Comparison of ENCODE assay signal across 17 cellular contexts in genomic region chr3:169283902-169284451, GRCh38.
DNase-seq lines count a peak whose midpoint lies in the region; ATAC-seq and TF ChIP-seq lines count a peak whose summit lies in the region.
"Had no signal": no experiment of that assay in that cellular context is flagged by ENCODE, and none has a peak within 500 bp of the region (broad histone marks: within the 10 kb centered on the region; RNA-seq: fewer than 3 reads in every experiment).

No MANE protein-coding gene starts in this region.

- no peaks in the 10 kb centered on the region for H3K36me3 Mint-ChIP-seq in GM23338 (ENCODE audit: low read depth)
- H3K36me3 Mint-ChIP-seq in progenitor cell of endocrine pancreas (ENCODE audit: insufficient read depth), result peaks cover 7% of the 10 kb centered on the region
- H3K36me3 Mint-ChIP-seq in activated CD4-positive, alpha-beta memory T cell treated with anti-CD3 and anti-CD28 coated beads for 36 hours, result no peaks in the 10 kb centered on the region
- H3K36me3 Mint-ChIP-seq: CD14-positive monocyte had no signal

- CTCF ChIA-PET in activated CD4-positive, alpha-beta memory T cell treated with anti-CD3 and anti-CD28 coated beads for 36 hours (lab: Charles Lee), result no interaction called here

- WGBS in hepatocyte (ENCODE audit: low lambda C conversion rate, missing lambda C conversion rate), result 76% methylated on average over 9 of the region's 9 CpGs

- TF ChIP-seq CTCF in GM23338 (conservative IDR thresholded peaks at IDR 0.05; ENCODE audit: low read depth in 2 of 2) (no peak), hepatocyte (IDR thresholded peaks at IDR 0.05; ENCODE audit: poor library complexity) (no peak), progenitor cell of endocrine pancreas (IDR thresholded peaks at IDR 0.05; ENCODE audit: unreplicated experiment) (no peak)

- no peak overlapping the region for H3K27ac ChIP-seq in GM23338 (ENCODE audit: low read depth)
- H3K27ac ChIP-seq in hepatocyte, result peak overlapping the region; percentile 62
- H3K27ac ChIP-seq: A549, SK-N-MC had no signal

- no peaks in the 10 kb centered on the region; the same call in 2 of the 3 replicates for H3K9me3 Mint-ChIP-seq in GM23338
- no peaks in the 10 kb centered on the region for H3K9me3 Mint-ChIP-seq in progenitor cell of endocrine pancreas (ENCODE audit: low read depth)
- H3K9me3 Mint-ChIP-seq in activated CD4-positive, alpha-beta memory T cell treated with anti-CD3 and anti-CD28 coated beads for 36 hours, result no peaks in the 10 kb centered on the region
- H3K9me3 Mint-ChIP-seq: CD14-positive monocyte, HFFc6 had no signal

- intact Hi-C loops in activated CD4-positive, alpha-beta memory T cell treated with anti-CD3 and anti-CD28 coated beads for 36 hours (cut with micrococcal nuclease), result no loop called here

- H3K27me3 Mint-ChIP-seq in GM23338 (ENCODE audit: insufficient read depth, low read depth, poor library complexity) (peaks cover 6% of the 10 kb centered on the region), progenitor cell of endocrine pancreas (no peaks in the 10 kb centered on the region)
- no peaks in the 10 kb centered on the region for H3K27me3 Mint-ChIP-seq in activated CD4-positive, alpha-beta memory T cell treated with anti-CD3 and anti-CD28 coated beads for 36 hours

- H3K4me3 ChIP-seq in GM23338, result no peak overlapping the region
- H3K4me3 ChIP-seq in hepatocyte, result no peak overlapping the region
- H3K4me3 ChIP-seq: A549, SK-N-MC had no signal

- H3K4me3 Mint-ChIP-seq in GM23338 (no peak overlapping the region), progenitor cell of endocrine pancreas (ENCODE audit: low read depth) (peak overlapping the region; percentile 31)
- no peak overlapping the region for H3K4me3 Mint-ChIP-seq in activated CD4-positive, alpha-beta memory T cell treated with anti-CD3 and anti-CD28 coated beads for 36 hours
- H3K4me3 Mint-ChIP-seq: CD14-positive monocyte, HFFc6 had no signal

- no peaks in the 10 kb centered on the region for H3F3A ChIP-seq in GM23338 (replicated peaks; ENCODE audit: low read depth)

- H3K4me2 ChIP-seq in GM23338, result no peak overlapping the region
- H3K4me2 ChIP-seq in hepatocyte, result no peak overlapping the region
- H3K4me2 ChIP-seq: A549 had no signal

- H3K4me1 Mint-ChIP-seq in GM23338 (peaks cover 25% of the 10 kb centered on the region), progenitor cell of endocrine pancreas (ENCODE audit: low read depth) (peaks cover 66% of the 10 kb centered on the region)
- H3K4me1 Mint-ChIP-seq in activated CD4-positive, alpha-beta memory T cell treated with anti-CD3 and anti-CD28 coated beads for 36 hours (ENCODE audit: low read depth), result no peaks in the 10 kb centered on the region
- H3K4me1 Mint-ChIP-seq: CD14-positive monocyte had no signal

- H4K20me1 ChIP-seq in GM23338 (replicated peaks; ENCODE audit: insufficient read depth), result no peaks in the 10 kb centered on the region
- no peaks in the 10 kb centered on the region for H4K20me1 ChIP-seq in hepatocyte (ENCODE audit: insufficient read depth, poor library complexity, severe bottlenecking)

- H2AFZ ChIP-seq in GM23338 (0 out of 2 replicates have a peak overlapping the region, but pooled peaks have one; percentile 49), hepatocyte (no peak overlapping the region)

- H3K36me3 ChIP-seq in GM23338 (ENCODE audit: insufficient read depth) (no peaks in the 10 kb centered on the region), hepatocyte (replicated peaks; ENCODE audit: insufficient read depth, low read depth) (no peaks in the 10 kb centered on the region)

- H3K4me1 ChIP-seq in GM23338 (ENCODE audit: insufficient read depth) (peaks cover 17% of the 10 kb centered on the region), hepatocyte (ENCODE audit: insufficient read depth) (peaks cover 35% of the 10 kb centered on the region)
- H3K4me1 ChIP-seq: A549 had no signal

- H3K79me2 ChIP-seq in GM23338 (replicated peaks; ENCODE audit: insufficient read depth) (no peaks in the 10 kb centered on the region), hepatocyte (no peaks in the 10 kb centered on the region)

- POLR2A ChIA-PET in activated CD4-positive, alpha-beta memory T cell treated with anti-CD3 and anti-CD28 coated beads for 36 hours (lab: Charles Lee), result no interaction called here

- H3K27me3 ChIP-seq in GM23338 (ENCODE audit: insufficient read depth) (no peaks in the 10 kb centered on the region), hepatocyte (no peaks in the 10 kb centered on the region)

- no peaks in the 10 kb centered on the region for H3K9me3 ChIP-seq in hepatocyte (ENCODE audit: low read depth)
- H3K9me3 ChIP-seq: A549 had no signal

- ATAC-seq in GM23338, result no peak
- ATAC-seq: A549, PC-3 had no signal

- no peaks in the 10 kb centered on the region; the same call in 1 of the 2 replicates for H3K9me2 ChIP-seq in GM23338 (ENCODE audit: insufficient read depth)
- H3K9me2 ChIP-seq in hepatocyte (replicated peaks; ENCODE audit: insufficient read depth), result no peaks in the 10 kb centered on the region

- DNase-seq in GM23338 (ENCODE audit: low spot score) (no peak), NCI-H524 treated with DMSO at 0.1 percent for 48 hours (lab: John Stamatoyannopoulos, UW) (peak; percentile 82), hepatocyte (ENCODE audit: low spot score) (no peak), progenitor cell of endocrine pancreas (ENCODE audit: low spot score, unreplicated experiment) (no peak), pons (ENCODE audit: low spot score) (no peak), NCI-H2227 treated with DMSO at 0.1 percent for 48 hours (lab: John Stamatoyannopoulos, UW) (no peak)
- DNase-seq in activated CD4-positive, alpha-beta memory T cell treated with anti-CD3 and anti-CD28 coated beads for 36 hours, result no peak
- DNase-seq: DMS79 treated with DMSO at 0.1 percent for 48 hours, HFFc6, KBM-7, NCI-H1092, NCI-H1694, NCI-H510A treated with DMSO at 0.1 percent for 48 hours, PC-3 had no signal

- peak overlapping the region; percentile 82; the same call in 1 of the 2 replicates for H3K27ac Mint-ChIP-seq in GM23338
- H3K27ac Mint-ChIP-seq in progenitor cell of endocrine pancreas, result peak overlapping the region; percentile 94
- H3K27ac Mint-ChIP-seq in activated CD4-positive, alpha-beta memory T cell treated with anti-CD3 and anti-CD28 coated beads for 36 hours, result no peak overlapping the region
- H3K27ac Mint-ChIP-seq: HFFc6 had no signal

TF ChIP-seq in GM23338, 12 proteins besides CTCF, POLR2A, EP300 and RAD21 (continues in another document):
- TF ChIP-seq STAT1 (IDR thresholded peaks at IDR 0.05; ENCODE audit: unreplicated experiment), result no peak
- TF ChIP-seq CREB1 (CRISPR knock-in tag; IDR thresholded peaks at IDR 0.05; ENCODE audit: low read depth), result no peak
- TF ChIP-seq REST (IDR thresholded peaks at IDR 0.05; ENCODE audit: unreplicated experiment), result no peak
- no peak for TF ChIP-seq EZH2phosphoT487 (IDR thresholded peaks at IDR 0.05; ENCODE audit: unreplicated experiment)
- TF ChIP-seq, protein P1, sequence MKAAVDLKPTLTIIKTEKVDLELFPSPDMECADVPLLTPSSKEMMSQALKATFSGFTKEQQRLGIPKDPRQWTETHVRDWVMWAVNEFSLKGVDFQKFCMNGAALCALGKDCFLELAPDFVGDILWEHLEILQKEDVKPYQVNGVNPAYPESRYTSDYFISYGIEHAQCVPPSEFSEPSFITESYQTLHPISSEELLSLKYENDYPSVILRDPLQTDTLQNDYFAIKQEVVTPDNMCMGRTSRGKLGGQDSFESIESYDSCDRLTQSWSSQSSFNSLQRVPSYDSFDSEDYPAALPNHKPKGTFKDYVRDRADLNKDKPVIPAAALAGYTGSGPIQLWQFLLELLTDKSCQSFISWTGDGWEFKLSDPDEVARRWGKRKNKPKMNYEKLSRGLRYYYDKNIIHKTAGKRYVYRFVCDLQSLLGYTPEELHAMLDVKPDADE (IDR thresholded peaks at IDR 0.05), result no peak
- TF ChIP-seq JUNB (IDR thresholded peaks at IDR 0.05; ENCODE audit: unreplicated experiment), result no peak
